In the genomic region with DNA sequence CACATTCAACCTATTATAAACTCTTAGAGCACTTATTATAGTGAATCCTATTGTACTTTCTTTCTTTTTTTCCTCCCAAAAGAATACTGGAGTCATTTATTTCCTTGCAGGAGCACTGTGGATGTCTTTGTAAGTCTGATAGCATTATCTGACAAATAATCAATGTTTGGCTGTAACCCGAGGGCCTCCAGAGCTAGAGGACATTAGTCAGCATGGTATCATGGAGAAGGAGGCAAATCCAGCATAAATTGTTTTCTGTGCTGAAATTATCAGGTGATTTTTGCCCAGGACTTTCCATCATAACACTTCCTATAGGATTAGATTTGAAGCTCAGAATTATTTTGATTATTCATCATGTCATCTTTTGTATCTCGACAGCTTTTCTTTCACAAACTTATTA, we compare ENCODE assay signal across 16 cellular contexts.
"Had no signal": no experiment of that assay in that cellular context is flagged by ENCODE, and none has a peak within 500 bp of the region (broad histone marks: within the 10 kb centered on the region; RNA-seq: fewer than 3 reads in every experiment).

No MANE protein-coding gene starts in this region.

- H3K36me3 Mint-ChIP-seq: naive thymus-derived CD4-positive, alpha-beta T cell had no signal

- H3K4me3 Mint-ChIP-seq: effector memory CD8-positive, alpha-beta T cell; naive thymus-derived CD4-positive, alpha-beta T cell; nephron progenitor cell had no signal

- ATAC-seq: effector memory CD8-positive, alpha-beta T cell; left cardiac atrium; naive thymus-derived CD4-positive, alpha-beta T cell; right cardiac atrium had no signal

- DNase-seq: cortex of kidney; effector memory CD8-positive, alpha-beta T cell; esophagus squamous epithelium; head of caudate nucleus; kidney; left cardiac atrium; naive thymus-derived CD4-positive, alpha-beta T cell; nephron progenitor cell; nucleus accumbens; ovary; right cardiac atrium; small intestine; stimulated activated CD4-positive, alpha-beta T cell treated with anti-CD3 and anti-CD28 coated beads, Interleukin-12 subunit alpha, Interleukin-12 subunit beta, amount 100 ng/mL, for 4 hours; stimulated activated naive CD4-positive, alpha-beta T cell; stomach had no signal

- H3K4me3 ChIP-seq: esophagus squamous epithelium, hepatocyte, ovary, stomach had no signal

- H3K27me3 Mint-ChIP-seq: effector memory CD8-positive, alpha-beta T cell; naive thymus-derived CD4-positive, alpha-beta T cell had no signal

- H3K4me1 Mint-ChIP-seq: naive thymus-derived CD4-positive, alpha-beta T cell had no signal

- H3K27ac ChIP-seq: esophagus squamous epithelium, hepatocyte, ovary, stomach had no signal

- H3K36me3 ChIP-seq: esophagus squamous epithelium, ovary, stomach had no signal

- H3K4me1 ChIP-seq: esophagus squamous epithelium, stomach had no signal

- H3K9me3 ChIP-seq: esophagus squamous epithelium, ovary, stomach had no signal

- H3K27me3 ChIP-seq: esophagus squamous epithelium, hepatocyte, ovary, stomach had no signal

- H3K27ac Mint-ChIP-seq: effector memory CD8-positive, alpha-beta T cell; naive thymus-derived CD4-positive, alpha-beta T cell; nephron progenitor cell had no signal
